12 cellular contexts compared by ENCODE assay signal in the genomic region with DNA sequence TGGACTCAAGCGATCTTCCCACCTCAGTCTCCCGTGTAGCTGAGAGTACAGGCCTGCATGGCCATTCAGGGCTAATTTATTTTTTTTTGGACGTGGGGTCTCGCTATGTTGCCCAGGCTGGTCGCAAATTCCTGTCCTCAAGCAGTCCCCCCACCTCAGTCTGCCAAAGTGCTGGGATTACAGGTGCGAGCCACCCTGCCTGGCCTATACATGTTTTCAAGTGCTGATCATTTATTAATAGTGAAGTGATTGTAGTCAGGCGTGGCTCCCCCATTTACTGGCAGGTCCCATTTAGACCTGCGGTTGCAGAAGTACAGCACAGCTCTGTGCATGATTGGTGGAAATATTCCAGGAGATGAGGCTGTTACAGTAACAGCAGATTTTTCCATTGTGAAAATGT. TPM values are rescaled to one million over a fixed set of nuclear protein-coding genes. Genes with fewer than 3 reads are reported as not detected.
A peak's percentile ranks its signal among the peaks of the same experiment; 100 is the strongest.
DNase-seq lines count a peak whose midpoint lies in the region; ATAC-seq, FAIRE-seq and TF ChIP-seq lines count a peak whose summit lies in the region.
"Had no signal": no experiment of that assay in that cellular context is flagged by ENCODE, and none has a peak within 500 bp of the region (broad histone marks: within the 10 kb centered on the region; RNA-seq: fewer than 3 reads in every experiment).

No MANE protein-coding gene starts in this region.

- H3K27me3 Mint-ChIP-seq in activated naive CD4-positive, alpha-beta T cell treated with anti-CD3 and anti-CD28 coated beads, Interleukin-2, amount 50 U/mL, for 24 hours: no peaks in the 10 kb centered on the region

- H3K27ac ChIP-seq in K562 (ENCODE audit: extremely low read depth, low read depth, low read length) (no peak overlapping the region), lower lobe of right lung (peak overlapping the region; percentile 68), testis (peak overlapping the region; percentile 61 to 69)

- TF ChIP-seq RAD21 in K562 (CRISPR knock-in tag; conservative IDR thresholded peaks at IDR 0.05 in 1 of 2, IDR thresholded peaks at IDR 0.05 in 1 of 2): no peak

- H3K4me3 Mint-ChIP-seq in activated naive CD4-positive, alpha-beta T cell treated with anti-CD3 and anti-CD28 coated beads, Interleukin-2, amount 50 U/mL, for 24 hours: no peak overlapping the region
- H3K4me3 Mint-ChIP-seq: activated T-cell treated with anti-CD3 and anti-CD28 coated beads, Interleukin-2, amount 50 U/mL, for 4 hours had no signal

- no peaks in the 10 kb centered on the region for H3K9me3 ChIP-seq in K562 (replicated peaks; ENCODE audit: control insufficient read depth, insufficient read depth, low read depth, low read length)
- no peaks in the 10 kb centered on the region for H3K9me3 ChIP-seq in lower lobe of right lung
- H3K9me3 ChIP-seq in testis: no peaks in the 10 kb centered on the region

- TF ChIP-seq POLR2A in K562 (conservative IDR thresholded peaks at IDR 0.05) (no peak), testis (IDR thresholded peaks at IDR 0.05) (no peak)

- intact Hi-C loops in K562 (cut with micrococcal nuclease): no loop called here
- intact Hi-C loops in lower lobe of right lung (cut with DNase I): no loop called here
- intact Hi-C loops in testis (cut with DNase I; ENCODE audit: low total_unique reads): no loop called here

- 0 out of 4 replicates have a peak overlapping the region, but pooled peaks of 1 of the 2 experiments have one; percentile 29 for H3K9ac ChIP-seq in K562 (ENCODE audit: insufficient read depth in 1 of 2, low read depth in 2 of 2, low read length in 2 of 2)

- FAIRE-seq in K562 (lab: Jason Lieb, UNC): no peak

- 69% methylated on average over 8 of the region's 8 CpGs for WGBS in K562 (ENCODE audit: insufficient coverage, low coverage, missing lambda C conversion rate)
- 58% methylated on average over 8 of the region's 8 CpGs for WGBS in testis, 2 donors

- no peak overlapping the region for H3K4me2 ChIP-seq in K562 (ENCODE audit: insufficient read depth, low read length)

- H3K9me1 ChIP-seq in K562 (ENCODE audit: control insufficient read depth, insufficient read depth, low read length): peaks cover 4% of the 10 kb centered on the region

- H3K4me1 Mint-ChIP-seq in activated naive CD4-positive, alpha-beta T cell treated with anti-CD3 and anti-CD28 coated beads, Interleukin-2, amount 50 U/mL, for 24 hours: peaks cover 58% of the 10 kb centered on the region

- H3K4me3 ChIP-seq in K562 (no peak overlapping the region), lower lobe of right lung (no peak overlapping the region), testis (no peak overlapping the region)

- no peak for DNase-seq in activated naive CD4-positive, alpha-beta T cell treated with anti-CD3 and anti-CD28 coated beads, Interleukin-2, amount 50 U/mL, for 16 hours
- DNase-seq in K562 (ENCODE audit: extremely low read depth in 1 of 4, low spot score in 3 of 4): no peak
- no peak for DNase-seq in lower lobe of right lung
- DNase-seq in testis: peak; percentile 53
- no peak for DNase-seq in DMS153 treated with DMSO at 0.1 percent for 48 hours (lab: John Stamatoyannopoulos, UW; ENCODE audit: unreplicated experiment)
- DNase-seq in iPS-NIHi11 (ENCODE audit: low spot score): no peak
- DNase-seq: activated T-cell treated with anti-CD3 and anti-CD28 coated beads, Interleukin-2, amount 50 U/mL, for 4 hours; left colon; NCI-H446; RPMI8226 had no signal

- no TSS peak for BruUV-seq in K562 (replicated peaks; lab: Mats Ljungman, UMichigan)

- TF ChIP-seq EP300 in K562 (IDR thresholded peaks at IDR 0.05; ENCODE audit: low read length): no peak

- peaks cover 50% of the 10 kb centered on the region for H3K36me3 ChIP-seq in K562 (ENCODE audit: control insufficient read depth, insufficient read depth, low read length)
- H3K36me3 ChIP-seq in lower lobe of right lung: no peaks in the 10 kb centered on the region
- no peaks in the 10 kb centered on the region for H3K36me3 ChIP-seq in testis (ENCODE audit: low read depth, missing control alignments)

- peaks cover 100% of the 10 kb centered on the region for H3K79me2 ChIP-seq in K562 (ENCODE audit: control insufficient read depth, insufficient read depth, low read length)

- H3K9me3 Mint-ChIP-seq in activated naive CD4-positive, alpha-beta T cell treated with anti-CD3 and anti-CD28 coated beads, Interleukin-2, amount 50 U/mL, for 24 hours: no peaks in the 10 kb centered on the region
- H3K9me3 Mint-ChIP-seq: activated T-cell treated with anti-CD3 and anti-CD28 coated beads, Interleukin-2, amount 50 U/mL, for 4 hours had no signal

- peaks cover 62% of the 10 kb centered on the region for H4K20me1 ChIP-seq in K562 (replicated peaks; ENCODE audit: control insufficient read depth, insufficient read depth, low read length)

- H3K36me3 Mint-ChIP-seq in activated naive CD4-positive, alpha-beta T cell treated with anti-CD3 and anti-CD28 coated beads, Interleukin-2, amount 50 U/mL, for 24 hours: peaks cover 2% of the 10 kb centered on the region

- POLR2A ChIA-PET in K562 (lab: Yijun Ruan, JAX): interaction anchor here (1.0 to 3.6 kb wide), 4 partner anchors 8 to 66 kb away, joined by 3 to 18 read pairs (median 6); a partner anchor contains a TSS

- TF ChIP-seq CTCF in K562 (IDR thresholded peaks at IDR 0.05 in 2 of 3, conservative IDR thresholded peaks at IDR 0.05 in 1 of 3; ENCODE audit: insufficient read depth in 2 of 3, low read depth in 1 of 3, low read length in 3 of 3): no peak
- no peak for TF ChIP-seq CTCF in lower lobe of right lung (IDR thresholded peaks at IDR 0.05)
- no peak for TF ChIP-seq CTCF in testis (IDR thresholded peaks at IDR 0.05)

- no peak overlapping the region for H2AFZ ChIP-seq in K562 (ENCODE audit: low read depth, low read length)

- ATAC-seq in K562 (no peak), lower lobe of right lung (peak; percentile 11 to 46), GM18517 (IDR thresholded peaks at IDR 0.05; ENCODE audit: unreplicated experiment) (no peak)

- peak overlapping the region; percentile 57 for H3K27ac Mint-ChIP-seq in activated naive CD4-positive, alpha-beta T cell treated with anti-CD3 and anti-CD28 coated beads, Interleukin-2, amount 50 U/mL, for 24 hours

- CTCF ChIA-PET in K562 (lab: Yijun Ruan, JAX; ENCODE audit: low intra/inter-chr PET ratio): no interaction called here

- in situ Hi-C loops in K562 (cut with MboI): no loop called here

- H3K27me3 ChIP-seq in K562 (ENCODE audit: control insufficient read depth in 2 of 2, insufficient read depth in 2 of 2, low read length in 2 of 2) (no peaks in the 10 kb centered on the region), lower lobe of right lung (ENCODE audit: low read depth) (no peaks in the 10 kb centered on the region), testis (no peaks in the 10 kb centered on the region)

- H3K4me1 ChIP-seq in K562 (replicated peaks in 1 of 2; ENCODE audit: control insufficient read depth in 2 of 2, insufficient read depth in 2 of 2, low read length in 2 of 2) (peaks cover 30 to 41% of the 10 kb centered on the region in 2 experiments), lower lobe of right lung (peaks cover 72% of the 10 kb centered on the region), testis (peaks cover 54% of the 10 kb centered on the region)

TF ChIP-seq in K562, 482 proteins besides CTCF, POLR2A, EP300 and RAD21 (continues in another document):
- TF ChIP-seq SUPT5H (IDR thresholded peaks at IDR 0.05) (no peak), CBX2 (IDR thresholded peaks at IDR 0.05; ENCODE audit: insufficient read depth, low read length, poor library complexity, severe bottlenecking) (no peak), ZNF121 (CRISPR knock-in tag; conservative IDR thresholded peaks at IDR 0.05) (peak; percentile 78; the same call in 1 of the 2 replicates)

RNA-seq across cellular contexts. Expression of a gene that starts 8.4 kb away (rescaled TPM):
- total RNA-seq in K562 (2011; cell fraction: chromatin; rRNA removed; ENCODE audit: low replicate concordance): 166 and 251 TPM in 2 replicates
- total RNA-seq in K562 (2011; cell fraction: nucleolus; rRNA removed): 125 and 127 TPM in 2 replicates
- 127 and 131 TPM in 2 replicates for total RNA-seq in K562 (2011; cell fraction: nucleoplasm; rRNA removed)
- total RNA-seq in K562 (2014; rRNA removed) (41.5 and 56.9 TPM in 2 replicates), K562 (2014; rRNA removed; fragmentation: Illumina TruSeq; extraction: Trizol) (41.2 and 44.1 TPM in 2 replicates), K562 (2015; rRNA removed; fragmentation: Illumina TruSeq; extraction: Trizol) (52.0 and 52.4 TPM in 2 replicates), K562 (2021) (86.0 and 93.2 TPM in 2 replicates), lower lobe of right lung (60.1 TPM), testis (10 to 100 TPM; 94.3 to 95.1 TPM)
- polyA plus RNA-seq in K562 (2011; rRNA removed) (47.2 and 52.2 TPM in 2 replicates), K562 (2014; fragmentation: Illumina TruSeq; extraction: Trizol) (56.1 and 65.8 TPM in 2 replicates), K562 (2014; fragmentation: Nextera tagmentation; extraction: Ambion mirVana) (1 to 10 TPM; 3.0 to 4.2 TPM), K562 (2014; rRNA removed) (39.6 and 41.9 TPM in 2 replicates), testis (ENCODE audit: insufficient read depth, low read depth, low replicate concordance) (85.8 TPM)
- 38.3 and 50.0 TPM in 2 replicates for polyA plus RNA-seq in K562 (2011; cell fraction: cytosol; rRNA removed)
- polyA plus RNA-seq in K562 (2011; cell fraction: nucleus; rRNA removed): 35.3 and 49.9 TPM in 2 replicates
- 36.6 and 41.2 TPM in 2 replicates for polyA plus RNA-seq in K562 (2012)
- polyA minus RNA-seq in K562 (2011; rRNA and poly(A)+ RNA removed): 40.7 and 56.5 TPM in 2 replicates
- polyA minus RNA-seq in K562 (2011; cell fraction: cytosol; rRNA and poly(A)+ RNA removed): 73.7 and 76.9 TPM in 2 replicates
- 35.9 and 60.9 TPM in 2 replicates for polyA minus RNA-seq in K562 (2011; cell fraction: nucleus; rRNA and poly(A)+ RNA removed)

Comparison
In these comparisons a context has a peak if more than half of its experiments do, and no peak if none do; other contexts are left out.
1. ATAC-seq: peak in lower lobe of right lung (2 of 2); none in K562 (single experiment) and GM18517 (single experiment).